ENCODE assay signal across 29 cellular contexts in genomic region chr1:38641661-38642060, GRCh38.
"Had no signal": no experiment of that assay in that cellular context is flagged by ENCODE, and none has a peak within 500 bp of the region (broad histone marks: within the 10 kb centered on the region; RNA-seq: fewer than 3 reads in every experiment).

No MANE protein-coding gene starts in this region.

- H3K27me3 ChIP-seq: adrenal gland, ascending aorta, body of pancreas, brain microvascular endothelial cell, breast epithelium, cardiac muscle cell had no signal

- H3K4me3 ChIP-seq: adrenal gland, ascending aorta, body of pancreas, breast epithelium, cardiac muscle cell had no signal

- H3K36me3 ChIP-seq: adrenal gland, ascending aorta, brain microvascular endothelial cell, breast epithelium, cardiac muscle cell had no signal

- H3K4me1 ChIP-seq: adrenal gland, ascending aorta, body of pancreas, breast epithelium had no signal

- H3K9me3 ChIP-seq: adrenal gland, ascending aorta, body of pancreas, breast epithelium had no signal

- DNase-seq: activated effector memory CD4-positive, alpha-beta T cell treated with anti-CD3 and anti-CD28 coated beads, Interleukin-2, amount 50 U/mL, for 16 hours; activated effector memory CD4-positive, alpha-beta T cell treated with Interleukin-2 at 50 U/mL for 16 hours; activated gamma-delta T cell; activated gamma-delta T cell treated with Interleukin-2 at 50 U/mL for 16 hours; activated naive CD4-positive, alpha-beta T cell; activated naive CD4-positive, alpha-beta T cell treated with anti-CD3 and anti-CD28 coated beads for 36 hours; activated naive CD4-positive, alpha-beta T cell treated with anti-CD3 and anti-CD28 coated beads, Interleukin-2, amount 10 ng/mL, durations not matched to agents 7 days and 5 days; activated naive CD4-positive, alpha-beta T cell treated with anti-CD3 and anti-CD28 coated beads, Interleukin-2, amount 50 U/mL, for 16 hours; activated naive CD4-positive, alpha-beta T cell treated with Interleukin-2 at 50 U/mL for 16 hours; activated naive CD8-positive, alpha-beta T cell treated with anti-CD3 and anti-CD28 coated beads for 36 hours; activated naive CD8-positive, alpha-beta T cell treated with anti-CD3 and anti-CD28 coated beads, Interleukin-2, amount 10 ng/mL, durations not matched to agents 7 days and 5 days; activated naive CD8-positive, alpha-beta T cell treated with anti-CD3 and anti-CD28 coated beads, Interleukin-2, amount 50 U/mL, for 24 hours; activated T-cell treated with anti-CD3 and anti-CD28 coated beads, Interleukin-2, amount 50 U/mL, for 1 hour; activated T-cell treated with anti-CD3 and anti-CD28 coated beads, Interleukin-2, amount 50 U/mL, for 24 hours; activated T-cell treated with anti-CD3 and anti-CD28 coated beads, Interleukin-2, amount 50 U/mL, for 4 hours; activated T-cell treated with anti-CD3 and anti-CD28 coated beads, Interleukin-2, amount 50 U/mL, for 48 hours; activated T-cell treated with anti-CD3 and anti-CD28 coated beads, Interleukin-2, amount 50 U/mL, for 72 hours; adrenal gland; amniotic stem cell; amygdala; anterior cingulate cortex; body of pancreas; brain microvascular endothelial cell; caudate nucleus; central memory CD4-positive, alpha-beta T cell; cerebellar nuclear complex had no signal

- H3K27ac ChIP-seq: adrenal gland, ascending aorta, body of pancreas, brain microvascular endothelial cell, breast epithelium, cardiac muscle cell had no signal
